8 cellular contexts compared by ENCODE assay signal in the genomic region with DNA sequence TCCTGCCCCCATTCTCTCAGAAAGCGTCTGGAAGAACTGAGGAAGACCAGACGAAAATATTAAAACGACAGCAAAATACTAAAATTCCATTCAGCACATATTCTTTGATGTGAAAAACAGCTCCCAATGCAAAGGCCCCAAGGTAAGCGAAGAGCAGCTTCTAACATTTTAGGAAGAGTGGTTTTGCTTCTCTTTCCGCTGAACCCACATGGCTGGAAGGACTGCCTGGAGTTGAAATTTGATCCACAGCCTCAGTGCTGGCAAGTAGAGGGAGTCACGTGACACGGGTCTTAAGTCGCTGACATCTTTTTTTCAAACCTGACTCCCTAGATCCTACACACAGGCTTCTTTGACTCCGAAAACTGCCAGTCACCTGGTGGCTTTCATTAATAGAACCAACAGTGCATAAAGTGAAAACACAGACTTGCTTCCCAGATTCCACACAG. TPM values are rescaled to one million over a fixed set of nuclear protein-coding genes. Genes with fewer than 3 reads are reported as not detected.
DNase-seq lines count a peak whose midpoint lies in the region; ATAC-seq, FAIRE-seq and TF ChIP-seq lines count a peak whose summit lies in the region.

TSS of gene FAM13A (minus strand) at position 233 of the 446 bp plus-strand sequence. CDS start at position 12, 221 bp downstream.

- no peak for FAIRE-seq in GM12892 (lab: Jason Lieb, UNC)

- peaks cover 15% of the 10 kb centered on the region for H3K27me3 Mint-ChIP-seq in brain

- ATAC-seq in HG03066 (IDR thresholded peaks at IDR 0.05; ENCODE audit: low read depth, unreplicated experiment) (peak; percentile 70), GM21360 (IDR thresholded peaks at IDR 0.05; ENCODE audit: unreplicated experiment) (no peak)

- TF ChIP-seq POLR2A in GM12892 (IDR thresholded peaks at IDR 0.05; ENCODE audit: low read depth, low read length): no peak

- peak within 1 kb of the TSS; percentile 81 to 95 (median 93) for H3K27ac Mint-ChIP-seq in brain

- H3K4me3 Mint-ChIP-seq in brain: peak within 1 kb of the TSS; percentile 86 to 94 (median 90)

- peaks cover 56% of the 10 kb centered on the region for H3K4me1 Mint-ChIP-seq in brain

- H3K9me3 Mint-ChIP-seq in brain: peaks cover 10 to 30% (median 23%) of the 10 kb centered on the region in 5 experiments

- TF ChIP-seq CTCF in brain (conservative IDR thresholded peaks at IDR 0.05): no peak

- H3K36me3 Mint-ChIP-seq in brain: peaks cover 12% of the 10 kb centered on the region

- peak; percentile 78 for DNase-seq in GM04504 (ENCODE audit: low read depth)
- peak; percentile 93 for DNase-seq in NCI-H510A (lab: John Stamatoyannopoulos, UW)
- peak; percentile 95 for DNase-seq in iPS DF 19.7 (ENCODE audit: low read depth, low spot score)
- peak; percentile 81 for DNase-seq in pulmonary artery endothelial cell (ENCODE audit: low read depth, low spot score)
- no peak for DNase-seq in GM12892 (ENCODE audit: insufficient read length)

RNA-seq across cellular contexts. Expression of gene FAM13A, which starts in this region (rescaled TPM):
- 4.0 TPM for polyA plus RNA-seq in brain (ENCODE audit: insufficient read depth, low read depth, low replicate concordance)
- total RNA-seq in pulmonary artery endothelial cell: 4.0 and 10.7 TPM in 2 replicates
- polyA plus RNA-seq in GM12892 (2012; ENCODE audit: missing spikeins): 1.0 TPM
